In the genomic region with DNA sequence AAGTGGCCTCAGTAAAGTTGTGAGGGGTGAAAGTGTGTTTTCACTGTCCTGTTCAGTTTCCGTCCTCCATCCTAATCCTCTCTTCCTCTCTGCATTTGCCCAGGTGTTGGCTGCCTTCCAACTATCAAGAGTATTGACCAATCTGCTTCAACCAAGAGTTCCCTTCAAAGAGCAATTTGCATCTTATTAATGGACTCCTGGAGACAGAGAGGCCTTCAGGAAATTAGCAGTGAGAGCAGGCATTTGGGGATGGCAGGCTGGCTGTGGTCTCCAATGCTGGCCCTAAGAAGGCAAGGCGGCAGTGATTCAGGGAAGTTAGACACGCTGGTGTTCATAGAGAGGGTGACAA, we compare ENCODE assay signal across 1 cellular context.
TF ChIP-seq lines count a peak whose summit lies in the region.

No MANE protein-coding gene starts in this region.

TF ChIP-seq in GM23338, 12 proteins besides CTCF, POLR2A, EP300 and RAD21 (continued from another document):
- TF ChIP-seq ZNF462 (CRISPR knock-in tag; IDR thresholded peaks at IDR 0.05) (no peak), ZNF331 (CRISPR knock-in tag; IDR thresholded peaks at IDR 0.05; ENCODE audit: low read depth) (no peak), NANOG (IDR thresholded peaks at IDR 0.05; ENCODE audit: borderline replicate concordance) (no peak), JUNB (IDR thresholded peaks at IDR 0.05; ENCODE audit: unreplicated experiment) (no peak), POLR2AphosphoS5 (IDR thresholded peaks at IDR 0.05; ENCODE audit: low read depth) (no peak)
